19 cellular contexts compared by ENCODE assay signal in genomic region chr2:96985630-96986385, GRCh38. TPM values are rescaled to one million over a fixed set of nuclear protein-coding genes. Genes with fewer than 3 reads are reported as not detected.
A peak's percentile ranks its signal among the peaks of the same experiment; 100 is the strongest.
DNase-seq lines count a peak whose midpoint lies in the region; ATAC-seq and TF ChIP-seq lines count a peak whose summit lies in the region.
"Had no signal": no experiment of that assay in that cellular context is flagged by ENCODE, and none has a peak within 500 bp of the region (broad histone marks: within the 10 kb centered on the region; RNA-seq: fewer than 3 reads in every experiment).

No MANE protein-coding gene starts in this region.

- peaks cover 9% of the 10 kb centered on the region for H3K27me3 Mint-ChIP-seq in GM23338 (ENCODE audit: insufficient read depth, low read depth, poor library complexity)
- peaks cover 8% of the 10 kb centered on the region for H3K27me3 Mint-ChIP-seq in neural progenitor cell (ENCODE audit: insufficient read depth, low read depth)
- H3K27me3 Mint-ChIP-seq in type B pancreatic cell: peaks cover 5% of the 10 kb centered on the region

- H3K79me2 ChIP-seq in GM23338 (replicated peaks; ENCODE audit: insufficient read depth) (no peaks in the 10 kb centered on the region), neural progenitor cell (ENCODE audit: low read depth) (no peaks in the 10 kb centered on the region)

- H3K27me3 ChIP-seq in GM23338 (ENCODE audit: insufficient read depth) (no peaks in the 10 kb centered on the region), neural progenitor cell (no peaks in the 10 kb centered on the region)

- DNase-seq in GM23338 (ENCODE audit: low spot score): no peak
- peak; percentile 20 for DNase-seq in islet precursor cell
- DNase-seq in neural progenitor cell (ENCODE audit: low spot score): no peak
- no peak for DNase-seq in type B pancreatic cell (ENCODE audit: extremely low spot score, unreplicated experiment)
- no peak for DNase-seq in GM13977 (ENCODE audit: low spot score)
- no peak for DNase-seq in 8988T
- DNase-seq in DMS53 treated with DMSO at 0.1 percent for 48 hours (lab: John Stamatoyannopoulos, UW; ENCODE audit: unreplicated experiment): no peak
- DNase-seq: ACHN, AML-193, DMS79 treated with DMSO at 0.1 percent for 48 hours, NCI-H1417 treated with DMSO at 0.1 percent for 48 hours, NCI-H187 treated with DMSO at 0.1 percent for 48 hours, NCI-H226, NCI-H524, NCI-H82, SHP77 had no signal

- no peaks in the 10 kb centered on the region for H3K9me2 ChIP-seq in GM23338 (ENCODE audit: insufficient read depth)

- H3K4me1 Mint-ChIP-seq in GM23338 (peaks cover 19% of the 10 kb centered on the region), neural progenitor cell (peaks cover 16% of the 10 kb centered on the region), type B pancreatic cell (ENCODE audit: unreplicated experiment) (peaks cover 17% of the 10 kb centered on the region)

- no peaks in the 10 kb centered on the region for H3K9me3 ChIP-seq in neural progenitor cell (ENCODE audit: low read depth)

- H3K4me3 Mint-ChIP-seq in GM23338: no peak overlapping the region
- H3K4me3 Mint-ChIP-seq in neural progenitor cell: no peak overlapping the region
- peak overlapping the region; percentile 28 for H3K4me3 Mint-ChIP-seq in type B pancreatic cell

- H2AFZ ChIP-seq in GM23338: peak overlapping the region; percentile 76; the same call in 1 of the 2 replicates
- peak overlapping the region; percentile 98 for H2AFZ ChIP-seq in neural progenitor cell (replicated peaks)

- H3K36me3 ChIP-seq in GM23338 (ENCODE audit: insufficient read depth) (no peaks in the 10 kb centered on the region), neural progenitor cell (no peaks in the 10 kb centered on the region)

- no peak overlapping the region for H3K27ac ChIP-seq in GM23338 (ENCODE audit: low read depth)
- H3K27ac ChIP-seq in neural progenitor cell: no peak overlapping the region
- H3K27ac ChIP-seq: C4-2B, SK-N-MC had no signal

- in situ Hi-C loops in GM13977 (cut with MboI; ENCODE audit: low pct_unique_long_range_greater_than_20kb, low sequenced_read_pairs, unreplicated experiment): no loop called here

- no peak overlapping the region for H3K9ac ChIP-seq in neural progenitor cell

- H4K20me1 ChIP-seq in GM23338 (replicated peaks; ENCODE audit: insufficient read depth): no peaks in the 10 kb centered on the region
- no peaks in the 10 kb centered on the region for H4K20me1 ChIP-seq in neural progenitor cell (ENCODE audit: low read depth)

- H3K27ac Mint-ChIP-seq in GM23338 (no peak overlapping the region), neural progenitor cell (peak overlapping the region; percentile 48), type B pancreatic cell (peak overlapping the region; percentile 31)

- no peak overlapping the region for H3K4me2 ChIP-seq in GM23338
- no peak overlapping the region for H3K4me2 ChIP-seq in neural progenitor cell

- TF ChIP-seq CTCF in GM23338 (conservative IDR thresholded peaks at IDR 0.05; ENCODE audit: low read depth in 2 of 2) (no peak), neural progenitor cell (IDR thresholded peaks at IDR 0.05) (no peak), type B pancreatic cell (conservative IDR thresholded peaks at IDR 0.05) (no peak), GM13977 (IDR thresholded peaks at IDR 0.05; ENCODE audit: extremely low read depth, insufficient read depth, missing control alignments) (no peak)

- H3K4me3 ChIP-seq in GM23338 (no peak overlapping the region), neural progenitor cell (no peak overlapping the region)
- H3K4me3 ChIP-seq: SK-N-MC had no signal

- H3K9me3 Mint-ChIP-seq in GM23338 (no peaks in the 10 kb centered on the region), neural progenitor cell (peaks cover 2% of the 10 kb centered on the region), type B pancreatic cell (no peaks in the 10 kb centered on the region)

- H3F3A ChIP-seq in GM23338 (replicated peaks; ENCODE audit: low read depth) (no peaks in the 10 kb centered on the region), neural progenitor cell (ENCODE audit: low read depth) (peaks cover 5% of the 10 kb centered on the region)

- H3K4me1 ChIP-seq in GM23338 (ENCODE audit: insufficient read depth) (no peaks in the 10 kb centered on the region), neural progenitor cell (peaks cover 10% of the 10 kb centered on the region)

- H3K36me3 Mint-ChIP-seq in GM23338 (ENCODE audit: low read depth) (no peaks in the 10 kb centered on the region), neural progenitor cell (no peaks in the 10 kb centered on the region), type B pancreatic cell (no peaks in the 10 kb centered on the region)

- peak; percentile 21; the same call in 2 of the 3 replicates for ATAC-seq in GM23338

TF ChIP-seq in GM23338, 12 proteins besides CTCF, POLR2A, EP300 and RAD21:
- TF ChIP-seq POLR2AphosphoS5 (IDR thresholded peaks at IDR 0.05; ENCODE audit: low read depth) (no peak), ZNF114 (CRISPR knock-in tag; IDR thresholded peaks at IDR 0.05) (no peak)

RNA-seq across cellular contexts. Expression of gene FAM178B, which starts 0.6 kb away (rescaled TPM):
- total RNA-seq in GM23338 (2014; rRNA removed; shearing (Covaris generic)): 0.47 TPM in 1 of 2 replicates, not detected in the other
- polyA plus RNA-seq in GM23338 (2016; fragmentation: Nextera tagmentation; extraction: Ambion mirVana): 0.70 and 1.1 TPM in 2 replicates
- total RNA-seq in neural progenitor cell (ENCODE audit: low replicate concordance) (not detected in 2 replicates), type B pancreatic cell (ENCODE audit: low replicate concordance) (0.22 TPM in 1 of 2 replicates, not detected in the other)
- total RNA-seq: M059J had no signal
